ENCODE assay signal across 28 cellular contexts in genomic region chr18:75170022-75170789, GRCh38. TPM values are rescaled to one million over a fixed set of nuclear protein-coding genes. Genes with fewer than 3 reads are reported as not detected.
DNase-seq lines count a peak whose midpoint lies in the region; ATAC-seq and TF ChIP-seq lines count a peak whose summit lies in the region.
"Had no signal": no experiment of that assay in that cellular context is flagged by ENCODE, and none has a peak within 500 bp of the region (broad histone marks: within the 10 kb centered on the region; RNA-seq: fewer than 3 reads in every experiment).

No MANE protein-coding gene starts in this region.

- peak; percentile 38 for DNase-seq in activated CD8-positive, alpha-beta memory T cell treated with anti-CD3 and anti-CD28 coated beads for 24 hours
- no peak for DNase-seq in activated CD8-positive, alpha-beta memory T cell treated with anti-CD3 and anti-CD28 coated beads, Interleukin-2, amount 50 U/mL, for 48 hours
- peak; percentile 70 for DNase-seq in Right ventricle myocardium superior
- DNase-seq in right lobe of liver: no peak
- no peak for DNase-seq in tibial artery
- no peak for DNase-seq in NCI-H1105 treated with DMSO at 0.1 percent for 48 hours (lab: John Stamatoyannopoulos, UW)
- no peak for DNase-seq in suprapubic skin (ENCODE audit: low spot score in 2 of 2)
- DNase-seq in NCI-H446 treated with DMSO at 0.1 percent for 48 hours (lab: John Stamatoyannopoulos, UW): no peak
- DNase-seq: activated CD4-positive, alpha-beta T cell treated with anti-CD3 and anti-CD28 coated beads for 1 hour; activated T-cell treated with anti-CD3 and anti-CD28 coated beads, Interleukin-2, amount 50 U/mL, for 72 hours; central memory CD4-positive, alpha-beta T cell; DMS53; dorsolateral prefrontal cortex; GDM1; NCI-H1092; NCI-H2029; NCI-H226; nucleus accumbens; OCI-M1; SIG-M5; stimulated activated CD4-positive, alpha-beta T cell treated with anti-CD3 and anti-CD28 coated beads, Interleukin-1b, Interleukin-23, amount 100 ng/mL, for 48 hours; T-helper 1 cell had no signal

- intact Hi-C loops in Right ventricle myocardium superior (cut with DNase I) (no loop called here), right lobe of liver (cut with DNase I) (loop anchor here in 1 of 2 donors (10.0 kb wide), 1 partner anchor 435 kb away; no protein-coding TSS in a partner anchor), tibial artery (cut with DNase I; ENCODE audit: low total_unique reads) (no loop called here)

- no peak for TF ChIP-seq EP300 in suprapubic skin (IDR thresholded peaks at IDR 0.05)

- WGBS in right lobe of liver (ENCODE audit: insufficient coverage, low coverage, low lambda C conversion rate, missing lambda C conversion rate): 82% methylated on average over 11 of the region's 34 CpGs
- WGBS in suprapubic skin: 94% methylated on average over 34 of the region's 34 CpGs

- no peaks in the 10 kb centered on the region for H3K27me3 ChIP-seq in right lobe of liver
- H3K27me3 ChIP-seq in tibial artery: no peaks in the 10 kb centered on the region
- H3K27me3 ChIP-seq in suprapubic skin: no peaks in the 10 kb centered on the region
- H3K27me3 ChIP-seq: hepatocyte had no signal

- H3K4me3 ChIP-seq in right lobe of liver (no peak overlapping the region), tibial artery (no peak overlapping the region), suprapubic skin (no peak overlapping the region)
- H3K4me3 ChIP-seq: dorsolateral prefrontal cortex, hepatocyte, lung, thoracic aorta had no signal

- no peak overlapping the region for H3K27ac ChIP-seq in right lobe of liver
- H3K27ac ChIP-seq in tibial artery: no peak overlapping the region
- no peak overlapping the region for H3K27ac ChIP-seq in suprapubic skin
- H3K27ac ChIP-seq: 22Rv1, dorsolateral prefrontal cortex, hepatocyte, thoracic aorta had no signal

- H3K36me3 ChIP-seq in right lobe of liver (no peaks in the 10 kb centered on the region), tibial artery (no peaks in the 10 kb centered on the region), suprapubic skin (no peaks in the 10 kb centered on the region)
- H3K36me3 ChIP-seq: thoracic aorta had no signal

- H3K4me1 ChIP-seq in right lobe of liver: no peaks in the 10 kb centered on the region
- no peaks in the 10 kb centered on the region for H3K4me1 ChIP-seq in tibial artery
- H3K4me1 ChIP-seq in suprapubic skin: no peaks in the 10 kb centered on the region

- no peak for TF ChIP-seq POLR2A in right lobe of liver (IDR thresholded peaks at IDR 0.05)
- TF ChIP-seq POLR2A in suprapubic skin (IDR thresholded peaks at IDR 0.05): no peak

- H3K9me3 ChIP-seq in right lobe of liver (no peaks in the 10 kb centered on the region), tibial artery (peaks cover 0 to 18% (median 6%) of the 10 kb centered on the region in 3 donors), suprapubic skin (no peaks in the 10 kb centered on the region)
- H3K9me3 ChIP-seq: thoracic aorta had no signal

- peak; percentile 13 for ATAC-seq in Right ventricle myocardium superior (ENCODE audit: poor library complexity)
- ATAC-seq in right lobe of liver: peak in 3 of 4 donors; percentile 26 to 56 (median 41)
- ATAC-seq: activated naive CD4-positive, alpha-beta T cell treated with anti-CD3 and anti-CD28 coated beads, Interleukin-2, amount 50 U/mL, for 72 hours; activated T-cell treated with anti-CD3 and anti-CD28 coated beads, Interleukin-2, amount 50 U/mL, for 72 hours; CD8-positive, alpha-beta T cell had no signal

- TF ChIP-seq CTCF in right lobe of liver (IDR thresholded peaks at IDR 0.05) (no peak), tibial artery (IDR thresholded peaks at IDR 0.05) (no peak), suprapubic skin (IDR thresholded peaks at IDR 0.05) (no peak)

RNA-seq across cellular contexts. Expression of gene PTGR3, which starts 38.7 kb away (rescaled TPM):
- total RNA-seq in Right ventricle myocardium superior (81.5 TPM), right lobe of liver (10 to 100 TPM in 5 of 6 experiments, 1 to 10 TPM in 1; 9.4 to 30.1 (median 19.8) TPM), suprapubic skin (10 to 100 TPM; 14.0 to 20.4 (median 15.5) TPM)

RNA-seq across cellular contexts. Expression of gene TSHZ1, which starts 40.4 kb away (rescaled TPM):
- 24.0 TPM for total RNA-seq in Right ventricle myocardium superior
- total RNA-seq in right lobe of liver: 10 to 100 TPM in 2 of 6 experiments, 1 to 10 TPM in 4; 6.4 to 13.3 (median 9.6) TPM
- 10 to 100 TPM; 15.2 to 24.5 (median 20.3) TPM for total RNA-seq in suprapubic skin

Comparison
In these comparisons a context has a peak if more than half of its experiments do, and no peak if none do; other contexts are left out.
1. DNase-seq: peak in activated CD8-positive, alpha-beta memory T cell treated with anti-CD3 and anti-CD28 coated beads for 24 hours (single experiment) and Right ventricle myocardium superior (single experiment); none in activated CD8-positive, alpha-beta memory T cell treated with anti-CD3 and anti-CD28 coated beads, Interleukin-2, amount 50 U/mL, for 48 hours (single experiment), right lobe of liver (0 of 3), tibial artery (0 of 2), NCI-H1105 treated with DMSO at 0.1 percent for 48 hours (single experiment), suprapubic skin (0 of 2) and NCI-H446 treated with DMSO at 0.1 percent for 48 hours (single experiment).